In the genomic region with DNA sequence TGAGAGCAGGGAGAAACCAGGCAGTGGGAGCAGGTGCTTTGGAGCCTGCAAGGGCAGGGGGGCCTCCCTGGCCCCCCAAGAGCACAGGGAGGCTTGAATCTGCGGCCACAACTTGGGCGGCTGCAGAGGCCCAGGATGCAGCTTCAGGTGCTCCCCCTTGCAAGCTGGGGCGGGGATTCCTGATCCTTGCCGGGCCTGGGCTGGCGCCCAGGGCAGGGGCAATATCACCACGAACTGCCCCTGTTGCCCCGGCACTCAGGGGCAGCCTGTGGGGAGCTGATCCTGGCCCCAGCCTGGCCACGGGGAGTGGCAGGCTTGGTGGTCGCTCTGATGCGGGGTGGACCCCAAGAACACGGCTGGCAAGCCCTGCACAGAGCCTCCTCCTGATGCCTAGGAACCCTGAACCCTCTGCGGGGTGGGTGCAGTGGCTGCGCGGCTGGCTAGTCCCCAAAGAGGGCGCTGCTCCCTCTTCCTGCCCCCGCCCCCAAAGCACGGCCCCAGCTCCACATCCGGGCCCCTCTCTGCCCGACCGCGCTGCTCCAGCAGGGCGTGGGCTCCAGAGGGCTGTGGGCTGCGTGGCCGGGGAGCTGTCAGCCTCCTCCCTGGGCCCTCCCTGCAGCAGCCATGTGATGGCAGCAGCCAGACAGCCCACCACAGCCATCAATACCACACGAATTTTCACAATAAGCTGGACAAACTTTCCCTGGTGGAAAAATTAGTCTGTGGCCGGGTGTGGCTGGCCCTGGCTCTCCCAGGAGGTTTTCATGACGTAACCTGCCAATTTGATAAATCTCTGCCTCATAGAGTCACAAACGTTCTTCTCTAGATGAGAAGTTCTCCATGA, we compare ENCODE assay signal across 8 cellular contexts. TPM values are rescaled to one million over a fixed set of nuclear protein-coding genes. Genes with fewer than 3 reads are reported as not detected.
DNase-seq lines count a peak whose midpoint lies in the region; ATAC-seq and TF ChIP-seq lines count a peak whose summit lies in the region.

No MANE protein-coding gene starts in this region.

- no peak overlapping the region; a peak in 1 of 20 replicates for H3K4me3 ChIP-seq in BLaER1 treated with 17β-estradiol and CSF1 and Interleukin-3, amounts not matched to agents 10 nM and 100 nM
- no peak overlapping the region for H3K4me3 ChIP-seq in HFF-Myc (replicated peaks; ENCODE audit: low read depth, low read length)

- no peaks in the 10 kb centered on the region for H4K20me1 ChIP-seq in BLaER1 treated with 17β-estradiol and CSF1 and Interleukin-3, amounts not matched to agents 10 nM and 100 nM

- peak; percentile 61 for ATAC-seq in foreskin keratinocyte
- ATAC-seq in GM21619 (IDR thresholded peaks at IDR 0.05; ENCODE audit: unreplicated experiment) = no peak

- peak overlapping the region; percentile 38 to 84 (median 70) for H3K4me2 ChIP-seq in BLaER1 treated with 17β-estradiol and CSF1 and Interleukin-3, amounts not matched to agents 10 nM and 100 nM

- 0 out of 22 replicates have a peak, but pooled peaks cover 0 to 6% (median 0%) of the 10 kb centered on the region in 11 experiments for H3K36me3 ChIP-seq in BLaER1 treated with 17β-estradiol and CSF1 and Interleukin-3, amounts not matched to agents 10 nM and 100 nM

- H3K27me3 ChIP-seq in BLaER1 treated with 17β-estradiol and CSF1 and Interleukin-3, amounts not matched to agents 10 nM and 100 nM = no peaks in the 10 kb centered on the region
- H3K27me3 ChIP-seq in foreskin keratinocyte = no peaks in the 10 kb centered on the region

- DNase-seq in HFF-Myc (ENCODE audit: extremely low read depth, low read depth) (no peak), foreskin keratinocyte (no peak), Ammon's horn (ENCODE audit: low spot score) (no peak), NCI-H524 treated with DMSO at 0.1 percent for 48 hours (lab: John Stamatoyannopoulos, UW) (no peak)
- DNase-seq in activated CD4-positive, alpha-beta T cell treated with anti-CD3 and anti-CD28 coated beads for 4 hours = peak; percentile 33 to 46
- peak; percentile 37 for DNase-seq in stimulated activated CD8-positive, alpha-beta memory T cell treated with anti-CD3 and anti-CD28 coated beads, Interleukin-12 subunit alpha, Interleukin-12 subunit beta, amount 100 ng/mL, for 4 hours (ENCODE audit: low read depth)

- peaks cover 11 to 28% (median 25%) of the 10 kb centered on the region in 11 experiments for H3K9me3 ChIP-seq in BLaER1 treated with 17β-estradiol and CSF1 and Interleukin-3, amounts not matched to agents 10 nM and 100 nM (replicated peaks in 1 of 11)

- H3K9ac ChIP-seq in BLaER1 treated with 17β-estradiol and CSF1 and Interleukin-3, amounts not matched to agents 10 nM and 100 nM = peak overlapping the region; percentile 12 to 54 (median 34); a peak in 15 of 22 replicates

- peak overlapping the region in 9 of 11 experiments; percentile 19 to 57 (median 48); a peak in 16 of 22 replicates for H3K27ac ChIP-seq in BLaER1 treated with 17β-estradiol and CSF1 and Interleukin-3, amounts not matched to agents 10 nM and 100 nM
- no peak overlapping the region for H3K27ac ChIP-seq in foreskin keratinocyte

- TF ChIP-seq CTCF in HFF-Myc (IDR thresholded peaks at IDR 0.05; ENCODE audit: low read depth, low read length, missing control alignments) (peak; percentile 16), foreskin keratinocyte (conservative IDR thresholded peaks at IDR 0.05) (peak; percentile 52)

- H3K4me1 ChIP-seq in BLaER1 treated with 17β-estradiol and CSF1 and Interleukin-3, amounts not matched to agents 10 nM and 100 nM = peaks cover 19 to 49% (median 34%) of the 10 kb centered on the region in 10 experiments
- H3K4me1 ChIP-seq in foreskin keratinocyte = peaks cover 5% of the 10 kb centered on the region

RNA-seq across cellular contexts. Expression of gene TNFSF9, which starts 21.0 kb away (rescaled TPM):
- total RNA-seq in foreskin keratinocyte = 23.2 and 27.9 TPM in 2 replicates
- 27.7 and 35.4 TPM in 2 replicates for polyA plus RNA-seq in foreskin keratinocyte

RNA-seq across cellular contexts. Expression of gene CD70, which starts 39.1 kb away (rescaled TPM):
- total RNA-seq in foreskin keratinocyte = 0.81 and 0.85 TPM in 2 replicates
- polyA plus RNA-seq in foreskin keratinocyte = 0.96 and 1.5 TPM in 2 replicates

RNA-seq across cellular contexts. Expression of gene TUBB4A, which starts 49.7 kb away (rescaled TPM):
- not detected in 2 replicates for total RNA-seq in foreskin keratinocyte
- not detected in 2 replicates for polyA plus RNA-seq in foreskin keratinocyte

Comparison
In these comparisons a context has a peak if more than half of its experiments do, and no peak if none do; other contexts are left out.
1. DNase-seq: peak in activated CD4-positive, alpha-beta T cell treated with anti-CD3 and anti-CD28 coated beads for 4 hours (2 of 2) and stimulated activated CD8-positive, alpha-beta memory T cell treated with anti-CD3 and anti-CD28 coated beads, Interleukin-12 subunit alpha, Interleukin-12 subunit beta, amount 100 ng/mL, for 4 hours (single experiment); none in HFF-Myc (single experiment), foreskin keratinocyte (0 of 2), Ammon's horn (single experiment) and NCI-H524 treated with DMSO at 0.1 percent for 48 hours (single experiment).